Comparison of ENCODE assay signal across 10 cellular contexts in genomic region chr12:18383203-18383602, GRCh38.
DNase-seq lines count a peak whose midpoint lies in the region; ATAC-seq, FAIRE-seq and TF ChIP-seq lines count a peak whose summit lies in the region.
"Had no signal": no experiment of that assay in that cellular context is flagged by ENCODE, and none has a peak within 500 bp of the region (broad histone marks: within the 10 kb centered on the region; RNA-seq: fewer than 3 reads in every experiment).

No MANE protein-coding gene starts in this region.

- DNase-seq in A172 (ENCODE audit: low spot score) (peak; percentile 74), HTR-8/SVneo (ENCODE audit: insufficient read length, low spot score) (peak; percentile 56), brain pericyte (ENCODE audit: low read depth, low spot score) (peak; percentile 8), kidney (no peak), NCI-H510A treated with DMSO at 0.1 percent for 48 hours (lab: John Stamatoyannopoulos, UW) (no peak), substantia nigra (lab: John Stamatoyannopoulos, UW) (no peak)
- DNase-seq: BE2C, NCI-H1436 treated with DMSO at 0.1 percent for 48 hours had no signal

- no peak for ATAC-seq in HG02938 (IDR thresholded peaks at IDR 0.05; ENCODE audit: unreplicated experiment)
- ATAC-seq in GM18909 (IDR thresholded peaks at IDR 0.05; ENCODE audit: poor library complexity, unreplicated experiment) = no peak

- H3K9me3 ChIP-seq in kidney (ENCODE audit: control insufficient read depth in 1 of 2, low read length in 2 of 2) = no peaks in the 10 kb centered on the region
- H3K9me3 ChIP-seq: BE2C had no signal

- H3K36me3 ChIP-seq in kidney (ENCODE audit: control insufficient read depth in 1 of 2, insufficient read depth in 2 of 2, low read length in 2 of 2) = no peaks in the 10 kb centered on the region
- H3K36me3 ChIP-seq: BE2C had no signal

- intact Hi-C loops in kidney (cut with DNase I) = no loop called here

- H3K4me1 ChIP-seq in kidney (ENCODE audit: control insufficient read depth in 1 of 2, insufficient read depth in 1 of 2, low read depth in 1 of 2, low read length in 2 of 2) = no peaks in the 10 kb centered on the region
- H3K4me1 ChIP-seq: BE2C had no signal

- H3K27ac ChIP-seq in kidney (ENCODE audit: low read depth in 2 of 2, low read length in 2 of 2) (no peak overlapping the region), substantia nigra (ENCODE audit: low read depth, low read length, poor library complexity, severe bottlenecking) (no peak overlapping the region)

- no peak for TF ChIP-seq CTCF in kidney (IDR thresholded peaks at IDR 0.05; ENCODE audit: borderline replicate concordance, extremely low read depth, insufficient read depth)

- no peak overlapping the region for H3K9ac ChIP-seq in kidney (ENCODE audit: low read length in 2 of 2)

- H3K4me3 ChIP-seq in kidney (ENCODE audit: low read length in 2 of 2) = no peak overlapping the region

- no peak for FAIRE-seq in HTR-8/SVneo (lab: Jason Lieb, UNC)
- FAIRE-seq in kidney (lab: Jason Lieb, UNC) = peak; percentile 38

Comparison
In these comparisons a context has a peak if more than half of its experiments do, and no peak if none do; other contexts are left out.
1. DNase-seq: peak in A172 (single experiment), HTR-8/SVneo (single experiment) and brain pericyte (single experiment); none in kidney (single experiment), NCI-H510A treated with DMSO at 0.1 percent for 48 hours (single experiment) and substantia nigra (0 of 49).